ENCODE assay signal across 21 cellular contexts in the genomic region with DNA sequence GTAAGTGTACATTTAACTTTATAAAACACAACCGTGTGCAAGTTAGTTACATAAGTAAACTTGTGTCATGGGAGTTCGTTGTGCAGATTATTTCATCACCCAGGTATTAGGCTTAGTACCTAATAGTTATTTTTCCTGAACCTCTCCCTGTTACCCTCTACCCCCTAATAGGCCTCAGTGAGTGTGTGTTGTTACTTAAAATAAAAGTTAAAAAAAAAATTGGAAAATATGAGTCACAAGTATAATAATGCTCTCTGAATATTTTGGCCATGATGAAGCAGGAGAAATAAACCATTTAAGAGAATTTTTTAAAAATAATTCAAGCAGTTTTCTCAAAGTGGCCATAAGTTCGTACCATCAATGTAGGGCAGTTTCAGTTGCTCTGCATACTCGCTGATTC.
A peak's percentile ranks its signal among the peaks of the same experiment; 100 is the strongest.
DNase-seq lines count a peak whose midpoint lies in the region; ATAC-seq and TF ChIP-seq lines count a peak whose summit lies in the region.
"Had no signal": no experiment of that assay in that cellular context is flagged by ENCODE, and none has a peak within 500 bp of the region (broad histone marks: within the 10 kb centered on the region; RNA-seq: fewer than 3 reads in every experiment).

No MANE protein-coding gene starts in this region.

- H3K36me3 ChIP-seq in mammary epithelial cell (ENCODE audit: insufficient read depth, low read length) (no peaks in the 10 kb centered on the region), ascending aorta (no peaks in the 10 kb centered on the region)

- TF ChIP-seq CTCF in AG04449 (IDR thresholded peaks at IDR 0.05; ENCODE audit: insufficient read depth, low read length, missing control alignments) (no peak), mammary epithelial cell (conservative IDR thresholded peaks at IDR 0.05 in 1 of 2, IDR thresholded peaks at IDR 0.05 in 1 of 2; ENCODE audit: extremely low read depth in 1 of 2, insufficient read depth in 1 of 2, low read depth in 1 of 2, low read length in 2 of 2) (no peak), foreskin keratinocyte (conservative IDR thresholded peaks at IDR 0.05) (no peak), ascending aorta (IDR thresholded peaks at IDR 0.05) (no peak)

- DNase-seq in AG04449 (ENCODE audit: low read depth, low spot score) (peak; percentile 7), M059J (ENCODE audit: low read depth) (peak; percentile 12), mammary epithelial cell (peak; percentile 4), foreskin keratinocyte (peak; percentile 11 to 55), ascending aorta (ENCODE audit: low spot score in 2 of 2) (no peak), SW480 (ENCODE audit: low spot score) (no peak)
- DNase-seq: activated CD8-positive, alpha-beta T cell treated with anti-CD3 and anti-CD28 coated beads, Interleukin-2, amount 10 ng/mL, durations not matched to agents 7 days and 5 days; activated T-cell treated with anti-CD3 and anti-CD28 coated beads, Interleukin-2, amount 50 U/mL, for 48 hours; DMS 273 treated with DMSO at 0.1 percent for 48 hours; hypothalamus; mesendoderm; NCI-H2081 treated with DMSO at 0.1 percent for 48 hours; NCI-H524 treated with DMSO at 0.1 percent for 48 hours; nephron progenitor cell; Right ventricle myocardium superior; stimulated activated naive CD4-positive, alpha-beta T cell; T-helper 1 cell; trophoblast cell had no signal

- H4K20me1 ChIP-seq in mammary epithelial cell (ENCODE audit: insufficient read depth, low read length): no peaks in the 10 kb centered on the region

- H3K4me3 ChIP-seq in AG04449 (ENCODE audit: low read depth, low read length) (no peak overlapping the region), mammary epithelial cell (replicated peaks in 1 of 3; ENCODE audit: insufficient read depth in 1 of 3, low read depth in 2 of 3, low read length in 3 of 3) (no peak overlapping the region), ascending aorta (no peak overlapping the region)
- H3K4me3 ChIP-seq: A549 had no signal

- peak; percentile 66 for ATAC-seq in foreskin keratinocyte
- no peak for ATAC-seq in GM21529 (IDR thresholded peaks at IDR 0.05; ENCODE audit: unreplicated experiment)
- no peak for ATAC-seq in GM19452 (IDR thresholded peaks at IDR 0.05; ENCODE audit: unreplicated experiment)
- ATAC-seq: A549; activated CD8-positive, alpha-beta T cell treated with anti-CD3 and anti-CD28 coated beads, Interleukin-2, amount 10 ng/mL, durations not matched to agents 7 days and 5 days had no signal

- no TSS peak for BruUV-seq in mammary epithelial cell (replicated peaks; lab: Mats Ljungman, UMichigan)

- H3K9me3 ChIP-seq in mammary epithelial cell (replicated peaks; ENCODE audit: insufficient read depth, low read length) (no peaks in the 10 kb centered on the region), ascending aorta (no peaks in the 10 kb centered on the region)
- H3K9me3 ChIP-seq: A549 had no signal

- CTCF ChIA-PET in AG04449 (lab: Yijun Ruan, JAX): no interaction called here
- CTCF ChIA-PET in mammary epithelial cell (lab: Charles Lee; ENCODE audit: low non-redundant PET): no interaction called here

- POLR2A ChIA-PET in AG04449 (lab: Yijun Ruan, JAX): no interaction called here

- no peak overlapping the region for H2AFZ ChIP-seq in mammary epithelial cell (ENCODE audit: low read depth, low read length)

- H3K27ac ChIP-seq in mammary epithelial cell (ENCODE audit: insufficient read depth, low read depth, low read length): no peak overlapping the region
- no peak overlapping the region for H3K27ac ChIP-seq in foreskin keratinocyte
- no peak overlapping the region for H3K27ac ChIP-seq in ascending aorta
- H3K27ac ChIP-seq: A549 had no signal

- no peak overlapping the region for H3K9ac ChIP-seq in mammary epithelial cell (ENCODE audit: insufficient read depth, low read length)

- WGBS in mammary epithelial cell (ENCODE audit: low coverage, missing lambda C conversion rate): 87% methylated on average over 4 of the region's 4 CpGs

- dilution Hi-C loops in mammary epithelial cell (cut with HindIII; ENCODE audit: low sequenced_read_pairs): no loop called here

- H3K4me2 ChIP-seq in mammary epithelial cell (ENCODE audit: insufficient read depth, low read depth, low read length): no peak overlapping the region
- H3K4me2 ChIP-seq: A549 had no signal

- intact Hi-C loops in mammary epithelial cell (cut with micrococcal nuclease) (no loop called here), ascending aorta (cut with DNase I) (no loop called here)

- no peaks in the 10 kb centered on the region for H3K79me2 ChIP-seq in mammary epithelial cell (ENCODE audit: insufficient read depth, low read length)

- H3K4me1 ChIP-seq in mammary epithelial cell (ENCODE audit: insufficient read depth, low read length) (no peaks in the 10 kb centered on the region), foreskin keratinocyte (peaks cover 4% of the 10 kb centered on the region), ascending aorta (no peaks in the 10 kb centered on the region)
- H3K4me1 ChIP-seq: A549 had no signal

- in situ Hi-C loops in mammary epithelial cell (cut with MboI; ENCODE audit: low sequenced_read_pairs in 2 of 2): no loop called here

- H3K27me3 ChIP-seq in mammary epithelial cell (ENCODE audit: insufficient read depth, low read length) (peaks cover 3% of the 10 kb centered on the region), foreskin keratinocyte (no peaks in the 10 kb centered on the region), ascending aorta (no peaks in the 10 kb centered on the region)

Comparison
In these comparisons a context has a peak if more than half of its experiments do, and no peak if none do; other contexts are left out.
1. DNase-seq: peak in AG04449 (single experiment), M059J (single experiment), mammary epithelial cell (single experiment) and foreskin keratinocyte (2 of 2); none in ascending aorta (0 of 2) and SW480 (single experiment).